Comparison of ENCODE assay signal across 8 cellular contexts in the genomic region with DNA sequence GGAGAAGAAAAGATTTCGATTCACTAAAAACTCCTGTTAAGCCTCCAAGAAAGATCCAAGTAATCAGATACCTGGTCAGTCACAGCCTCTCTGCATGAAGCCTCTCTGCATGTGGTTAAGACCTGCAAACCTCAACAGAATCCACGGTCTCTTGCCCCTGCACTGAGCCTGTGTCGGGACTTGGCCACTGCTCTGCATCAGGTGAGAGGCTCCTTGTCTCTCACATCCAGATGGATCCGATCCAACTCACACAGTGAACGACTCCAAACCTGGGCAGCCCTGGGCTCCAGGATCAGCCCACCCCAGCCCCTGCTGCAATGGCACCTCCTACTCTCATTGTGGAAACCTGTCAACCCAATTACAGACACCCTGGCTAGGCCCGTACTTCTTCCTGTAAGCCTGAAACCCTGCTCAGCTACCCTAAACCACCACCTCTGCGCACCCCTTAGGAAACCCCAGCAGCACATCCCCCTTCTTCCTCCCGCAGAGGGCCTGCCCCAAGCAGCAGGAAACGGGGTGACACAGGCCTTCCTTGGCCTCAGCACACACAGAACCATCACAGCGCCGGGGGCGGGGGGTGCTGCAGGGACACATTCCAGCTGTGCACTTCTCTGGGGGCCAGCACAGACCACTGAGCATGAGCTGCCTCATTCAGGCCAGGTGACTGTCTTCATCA.
A peak's percentile ranks its signal among the peaks of the same experiment; 100 is the strongest.
DNase-seq lines count a peak whose midpoint lies in the region; ATAC-seq, FAIRE-seq and TF ChIP-seq lines count a peak whose summit lies in the region.

No MANE protein-coding gene starts in this region.

- no peak for TF ChIP-seq CTCF in suprapubic skin (IDR thresholded peaks at IDR 0.05)

- WGBS in suprapubic skin = 52% methylated on average over 12 of the region's 12 CpGs

- no peaks in the 10 kb centered on the region for H3K27me3 ChIP-seq in effector memory CD4-positive, alpha-beta T cell (replicated peaks; ENCODE audit: control insufficient read depth, insufficient read depth, low read length, poor library complexity, severe bottlenecking)
- no peaks in the 10 kb centered on the region for H3K27me3 ChIP-seq in suprapubic skin

- H3K9me3 ChIP-seq in effector memory CD4-positive, alpha-beta T cell (ENCODE audit: control insufficient read depth, low read length) = no peaks in the 10 kb centered on the region
- H3K9me3 ChIP-seq in suprapubic skin = no peaks in the 10 kb centered on the region

- peak; percentile 67 for ATAC-seq in HG02885 (IDR thresholded peaks at IDR 0.05; ENCODE audit: poor library complexity, unreplicated experiment)

- peak; percentile 92 for FAIRE-seq in GM12892 (lab: Jason Lieb, UNC)

- TF ChIP-seq POLR2A in GM12892 (IDR thresholded peaks at IDR 0.05; ENCODE audit: low read depth, low read length) (peak; percentile 21; the same call in 1 of the 2 replicates), suprapubic skin (IDR thresholded peaks at IDR 0.05) (no peak)

- DNase-seq in GM12892 (ENCODE audit: insufficient read length) (peak; percentile 64), NCI-H1105 (lab: John Stamatoyannopoulos, UW) (no peak), NOMO-1 treated with DMSO at 0.1 percent for 48 hours (lab: John Stamatoyannopoulos, UW; ENCODE audit: unreplicated experiment) (no peak), suprapubic skin (ENCODE audit: low spot score in 2 of 2) (no peak)
- DNase-seq in activated CD4-positive, alpha-beta T cell treated with anti-CD3 and anti-CD28 coated beads for 24 hours (ENCODE audit: low read depth in 2 of 2) = peak; percentile 61 to 64
- DNase-seq in effector memory CD4-positive, alpha-beta T cell = peak; percentile 52 to 71 (median 61)
- peak; percentile 46 to 52 (median 49) for DNase-seq in stimulated activated CD4-positive, alpha-beta T cell treated with anti-CD3 and anti-CD28 coated beads, TNF-alpha, amount 100 ng/mL, for 1 hour (ENCODE audit: low read depth in 3 of 3, low spot score in 1 of 3)

- no peak for TF ChIP-seq EP300 in suprapubic skin (IDR thresholded peaks at IDR 0.05)

- H3K27ac ChIP-seq in effector memory CD4-positive, alpha-beta T cell (ENCODE audit: insufficient read depth, low read length, poor library complexity, severe bottlenecking) = peak overlapping the region; percentile 66
- no peak overlapping the region for H3K27ac ChIP-seq in suprapubic skin

- peak overlapping the region; percentile 18 for H3K4me3 ChIP-seq in effector memory CD4-positive, alpha-beta T cell (ENCODE audit: insufficient read depth, low read depth, low read length, poor library complexity, severe bottlenecking)
- H3K4me3 ChIP-seq in suprapubic skin = no peak overlapping the region

- H3K4me1 ChIP-seq in effector memory CD4-positive, alpha-beta T cell (ENCODE audit: control insufficient read depth, insufficient read depth, low read length, poor library complexity, severe bottlenecking) = peaks cover 77% of the 10 kb centered on the region
- peaks cover 86% of the 10 kb centered on the region for H3K4me1 ChIP-seq in suprapubic skin

- H3K36me3 ChIP-seq in effector memory CD4-positive, alpha-beta T cell (ENCODE audit: control insufficient read depth, insufficient read depth, low read length) = no peaks in the 10 kb centered on the region
- no peaks in the 10 kb centered on the region for H3K36me3 ChIP-seq in suprapubic skin

Comparison
In these comparisons a context has a peak if more than half of its experiments do, and no peak if none do; other contexts are left out.
1. DNase-seq: peak in GM12892 (single experiment), activated CD4-positive, alpha-beta T cell treated with anti-CD3 and anti-CD28 coated beads for 24 hours (2 of 2), effector memory CD4-positive, alpha-beta T cell (3 of 3) and stimulated activated CD4-positive, alpha-beta T cell treated with anti-CD3 and anti-CD28 coated beads, TNF-alpha, amount 100 ng/mL, for 1 hour (3 of 3); none in NCI-H1105 (single experiment), NOMO-1 treated with DMSO at 0.1 percent for 48 hours (single experiment) and suprapubic skin (0 of 2).